In the genomic region with DNA sequence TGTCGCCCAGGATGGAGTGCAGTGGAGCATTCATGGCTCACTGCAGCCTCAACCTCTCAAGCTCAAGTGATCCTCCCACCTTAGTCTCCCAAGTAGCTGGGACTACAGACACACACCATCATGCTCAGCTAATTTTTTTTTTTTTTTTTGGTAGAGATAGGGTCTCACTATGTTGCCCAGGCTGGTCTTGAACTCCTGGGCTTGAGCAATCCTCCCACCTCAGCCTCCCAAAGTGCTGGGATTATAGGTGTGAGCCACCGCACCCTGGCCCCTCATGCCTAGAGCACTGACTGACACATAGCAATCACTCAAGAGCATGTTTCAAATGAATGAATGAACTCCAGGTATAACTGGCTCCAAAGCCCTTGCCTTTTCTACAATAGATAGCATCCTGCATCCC, we compare ENCODE assay signal across 8 cellular contexts. TPM values are rescaled to one million over a fixed set of nuclear protein-coding genes. Genes with fewer than 3 reads are reported as not detected.
DNase-seq lines count a peak whose midpoint lies in the region; ATAC-seq, FAIRE-seq and TF ChIP-seq lines count a peak whose summit lies in the region.
"Not testable (repeated sequence)": the region's sequence is repeated elsewhere in the genome, so short reads cannot be mapped to it uniquely, and the experiment has no call there.

No MANE protein-coding gene starts in this region.

- ATAC-seq in K562; gastroesophageal sphincter; naive B cell (ENCODE audit: low read depth in 2 of 2): not testable (repeated sequence)

- in situ Hi-C loops in K562 (cut with MboI) (loop anchor here (10.0 kb wide), 1 partner anchor 156 kb away; no protein-coding TSS in a partner anchor), transverse colon (cut with MboI; ENCODE audit: low pct_ligation_motif_present in 1 of 4, low pct_unique_long_range_greater_than_20kb in 1 of 4, low sequenced_read_pairs in 3 of 4) (loop anchor here in 2 of 4 donors (10.0 kb wide), 1 partner anchor 126 kb away; no protein-coding TSS in a partner anchor)

- not testable (repeated sequence) for H3K9ac ChIP-seq in K562 (ENCODE audit: insufficient read depth in 1 of 2, low read depth in 2 of 2, low read length in 2 of 2)

- WGBS in K562 (ENCODE audit: insufficient coverage, low coverage, missing lambda C conversion rate) = 89% methylated on average over 2 of the region's 2 CpGs
- WGBS in gastroesophageal sphincter (ENCODE audit: low coverage in 1 of 2), 2 donors = 86 to 100% methylated on average over 2 of the region's 2 CpGs
- 93 to 95% methylated on average over 2 of the region's 2 CpGs for WGBS in sigmoid colon, 2 donors
- 79 to 85% methylated on average over 1 to 2 of the region's 2 CpGs for WGBS in transverse colon (ENCODE audit: low coverage in 1 of 2), 2 donors

- not testable (repeated sequence) for H3K4me3 Mint-ChIP-seq in CD14-positive monocyte; activated CD4-positive, alpha-beta T cell treated with anti-CD3 and anti-CD28 coated beads, Interleukin-2, amount 10 ng/mL, durations not matched to agents 7 days and 5 days
- H3K4me3 Mint-ChIP-seq in IgD-negative memory B cell (peak overlapping the region in 2 of 4 donors; percentile 75 to 94), naive B cell (peak overlapping the region in 5 of 8 donors; percentile 15 to 86 (median 55))

- H3K27ac ChIP-seq in K562 (ENCODE audit: extremely low read depth, low read depth, low read length) = not testable (repeated sequence)
- H3K27ac ChIP-seq in gastroesophageal sphincter (peak overlapping the region in 3 of 4 donors; percentile 93 to 96 (median 94)), sigmoid colon (peak overlapping the region in 3 of 4 donors; percentile 92 to 100 (median 96)), transverse colon (peak overlapping the region; percentile 96 to 100 (median 97))

- BruUV-seq in K562 (replicated peaks; lab: Mats Ljungman, UMichigan) = not testable (repeated sequence)

- TF ChIP-seq RAD21 in K562 (CRISPR knock-in tag; conservative IDR thresholded peaks at IDR 0.05 in 1 of 2, IDR thresholded peaks at IDR 0.05 in 1 of 2) = not testable (repeated sequence)

- not testable (repeated sequence) for H3K4me2 ChIP-seq in K562 (ENCODE audit: insufficient read depth, low read length)

- H4K20me1 ChIP-seq in K562 (replicated peaks; ENCODE audit: control insufficient read depth, insufficient read depth, low read length) = not testable (repeated sequence)

- peaks cover 0 to 35% (median 10%) of the 10 kb centered on the region in 3 donors for H3K27me3 Mint-ChIP-seq in CD14-positive monocyte (ENCODE audit: low read depth in 3 of 3)
- H3K27me3 Mint-ChIP-seq in IgD-negative memory B cell, naive B cell: not testable (repeated sequence)
- H3K27me3 Mint-ChIP-seq in activated CD4-positive, alpha-beta T cell treated with anti-CD3 and anti-CD28 coated beads, Interleukin-2, amount 10 ng/mL, durations not matched to agents 7 days and 5 days = peaks cover 11% of the 10 kb centered on the region

- not testable (repeated sequence) for DNase-seq in CD14-positive monocyte (ENCODE audit: low spot score); activated CD4-positive, alpha-beta T cell treated with anti-CD3 and anti-CD28 coated beads, Interleukin-2, amount 10 ng/mL, durations not matched to agents 7 days and 5 days; K562 (ENCODE audit: extremely low read depth in 1 of 4, low spot score in 3 of 4); naive B cell; sigmoid colon; transverse colon

- CTCF ChIA-PET in activated CD4-positive, alpha-beta T cell treated with anti-CD3 and anti-CD28 coated beads, Interleukin-2, amount 10 ng/mL, durations not matched to agents 7 days and 5 days (lab: Charles Lee) = interaction anchor here (0.7 to 4.3 kb wide), 5 partner anchors 7 to 126 kb away, joined by 4 to 57 read pairs (median 14); a partner anchor contains a TSS
- CTCF ChIA-PET in K562 (lab: Yijun Ruan, JAX; ENCODE audit: low intra/inter-chr PET ratio) = not testable (repeated sequence)

- not testable (repeated sequence) for TF ChIP-seq EP300 in K562 (IDR thresholded peaks at IDR 0.05; ENCODE audit: low read length); gastroesophageal sphincter (IDR thresholded peaks at IDR 0.05); sigmoid colon (IDR thresholded peaks at IDR 0.05); transverse colon (IDR thresholded peaks at IDR 0.05; ENCODE audit: low read depth)

- H3K36me3 ChIP-seq in K562 (ENCODE audit: control insufficient read depth, insufficient read depth, low read length); gastroesophageal sphincter; sigmoid colon; transverse colon: not testable (repeated sequence)

- not testable (repeated sequence) for H3K79me2 ChIP-seq in K562 (ENCODE audit: control insufficient read depth, insufficient read depth, low read length)

- peaks cover 59 to 69% of the 10 kb centered on the region in 2 experiments for H3K4me1 ChIP-seq in K562 (replicated peaks in 1 of 2; ENCODE audit: control insufficient read depth in 2 of 2, insufficient read depth in 2 of 2, low read length in 2 of 2)
- peaks cover 12 to 82% (median 57%) of the 10 kb centered on the region in 3 donors for H3K4me1 ChIP-seq in gastroesophageal sphincter
- H3K4me1 ChIP-seq in sigmoid colon = peaks cover 0 to 72% (median 69%) of the 10 kb centered on the region in 4 donors
- peaks cover 62 to 85% (median 79%) of the 10 kb centered on the region in 4 donors for H3K4me1 ChIP-seq in transverse colon

- H3K27ac Mint-ChIP-seq in CD14-positive monocyte (peak overlapping the region; percentile 100), IgD-negative memory B cell (peak overlapping the region; percentile 97 to 100 (median 99)), naive B cell (peak overlapping the region; percentile 99 to 100 (median 99))
- peak overlapping the region; percentile 99 for H3K27ac Mint-ChIP-seq in activated CD4-positive, alpha-beta T cell treated with anti-CD3 and anti-CD28 coated beads, Interleukin-2, amount 10 ng/mL, durations not matched to agents 7 days and 5 days

- H3K9me3 ChIP-seq in K562 (replicated peaks; ENCODE audit: control insufficient read depth, insufficient read depth, low read depth, low read length); gastroesophageal sphincter; sigmoid colon; transverse colon: not testable (repeated sequence)

- FAIRE-seq in K562 (lab: Jason Lieb, UNC) = not testable (repeated sequence)

- not testable (repeated sequence) for TF ChIP-seq POLR2A in K562 (conservative IDR thresholded peaks at IDR 0.05); gastroesophageal sphincter (IDR thresholded peaks at IDR 0.05); sigmoid colon (IDR thresholded peaks at IDR 0.05); transverse colon (IDR thresholded peaks at IDR 0.05)

- not testable (repeated sequence) for H3K27me3 ChIP-seq in K562 (ENCODE audit: control insufficient read depth in 2 of 2, insufficient read depth in 2 of 2, low read length in 2 of 2); gastroesophageal sphincter; sigmoid colon; transverse colon

- H3K4me1 Mint-ChIP-seq in CD14-positive monocyte (peaks cover 68% of the 10 kb centered on the region), IgD-negative memory B cell (peaks cover 20 to 62% (median 61%) of the 10 kb centered on the region in 3 donors), naive B cell (peaks cover 59 to 76% (median 71%) of the 10 kb centered on the region in 3 donors)
- peaks cover 73% of the 10 kb centered on the region for H3K4me1 Mint-ChIP-seq in activated CD4-positive, alpha-beta T cell treated with anti-CD3 and anti-CD28 coated beads, Interleukin-2, amount 10 ng/mL, durations not matched to agents 7 days and 5 days

- TF ChIP-seq CTCF in CD14-positive monocyte (IDR thresholded peaks at IDR 0.05); K562 (IDR thresholded peaks at IDR 0.05 in 2 of 3, conservative IDR thresholded peaks at IDR 0.05 in 1 of 3; ENCODE audit: insufficient read depth in 2 of 3, low read depth in 1 of 3, low read length in 3 of 3); gastroesophageal sphincter (IDR thresholded peaks at IDR 0.05); sigmoid colon (IDR thresholded peaks at IDR 0.05); transverse colon (IDR thresholded peaks at IDR 0.05): not testable (repeated sequence)

- not testable (repeated sequence) for H3K9me3 Mint-ChIP-seq in CD14-positive monocyte; IgD-negative memory B cell; activated CD4-positive, alpha-beta T cell treated with anti-CD3 and anti-CD28 coated beads, Interleukin-2, amount 10 ng/mL, durations not matched to agents 7 days and 5 days; naive B cell

- not testable (repeated sequence) for H3K36me3 Mint-ChIP-seq in CD14-positive monocyte; IgD-negative memory B cell; activated CD4-positive, alpha-beta T cell treated with anti-CD3 and anti-CD28 coated beads, Interleukin-2, amount 10 ng/mL, durations not matched to agents 7 days and 5 days (ENCODE audit: low read depth); naive B cell

- intact Hi-C loops in CD14-positive monocyte (cut with micrococcal nuclease) (loop anchor here in 1 of 2 donors (5.0 kb wide), 1 partner anchor 583 kb away; a partner anchor contains a TSS), sigmoid colon (cut with DNase I) (loop anchor here (5.0 kb wide), 1 partner anchor 52 kb away; a partner anchor contains a TSS)
- intact Hi-C loops in K562 (cut with micrococcal nuclease); transverse colon (cut with DNase I; ENCODE audit: low total_unique reads): not testable (repeated sequence)

- POLR2A ChIA-PET in activated CD4-positive, alpha-beta T cell treated with anti-CD3 and anti-CD28 coated beads, Interleukin-2, amount 10 ng/mL, durations not matched to agents 7 days and 5 days (lab: Charles Lee) = not testable (repeated sequence)
- POLR2A ChIA-PET in K562 (lab: Yijun Ruan, JAX) = interaction anchor here (0.5 to 3.4 kb wide), 3 partner anchors 10 to 1474 kb away, joined by 3 to 11 read pairs (median 3); a partner anchor contains a TSS

- H2AFZ ChIP-seq in K562 (ENCODE audit: low read depth, low read length) = not testable (repeated sequence)

- H3K4me3 ChIP-seq in K562, gastroesophageal sphincter, sigmoid colon, transverse colon: not testable (repeated sequence)

- H3K9me1 ChIP-seq in K562 (ENCODE audit: control insufficient read depth, insufficient read depth, low read length) = not testable (repeated sequence)

RNA-seq across cellular contexts. Expression of a gene that starts 3.9 kb away (rescaled TPM):
- polyA plus RNA-seq in CD14-positive monocyte = 100 to 1,000 TPM in 1 of 2 donors, 10 to 100 TPM in 1; 80.0 to 103 TPM
- polyA plus RNA-seq in IgD-negative memory B cell = 107 TPM
- 100 to 1,000 TPM; 206 to 237 TPM for total RNA-seq in activated CD4-positive, alpha-beta T cell treated with anti-CD3 and anti-CD28 coated beads, Interleukin-2, amount 10 ng/mL, durations not matched to agents 7 days and 5 days
- 39.7 and 135 TPM in 2 replicates for total RNA-seq in K562 (2011; cell fraction: chromatin; rRNA removed; ENCODE audit: low replicate concordance)
- 22.0 and 31.1 TPM in 2 replicates for total RNA-seq in K562 (2011; cell fraction: nucleolus; rRNA removed)
- 33.6 and 34.6 TPM in 2 replicates for total RNA-seq in K562 (2011; cell fraction: nucleoplasm; rRNA removed)
- total RNA-seq in K562 (2014; rRNA removed) = 66.4 and 75.0 TPM in 2 replicates
- total RNA-seq in K562 (2014; rRNA removed; fragmentation: Illumina TruSeq; extraction: Trizol) = 44.1 and 45.1 TPM in 2 replicates
- 71.3 and 71.7 TPM in 2 replicates for total RNA-seq in K562 (2015; rRNA removed; fragmentation: Illumina TruSeq; extraction: Trizol)
- 89.2 and 89.7 TPM in 2 replicates for total RNA-seq in K562 (2021)
- 17.6 and 33.5 TPM in 2 replicates for polyA plus RNA-seq in K562 (2011; rRNA removed)
- polyA plus RNA-seq in K562 (2011; cell fraction: cytosol; rRNA removed) = 5.7 and 18.0 TPM in 2 replicates
- polyA plus RNA-seq in K562 (2011; cell fraction: nucleus; rRNA removed) = 53.7 and 161 TPM in 2 replicates
- polyA plus RNA-seq in K562 (2012) = 43.6 and 58.2 TPM in 2 replicates
- polyA plus RNA-seq in K562 (2014; fragmentation: Illumina TruSeq; extraction: Trizol) = 35.3 and 45.0 TPM in 2 replicates
- 1 to 10 TPM; 1.5 to 2.5 TPM for polyA plus RNA-seq in K562 (2014; fragmentation: Nextera tagmentation; extraction: Ambion mirVana)
- 26.0 and 30.1 TPM in 2 replicates for polyA plus RNA-seq in K562 (2014; rRNA removed)
- 82.9 and 138 TPM in 2 replicates for polyA minus RNA-seq in K562 (2011; rRNA and poly(A)+ RNA removed)
- 55.4 and 84.5 TPM in 2 replicates for polyA minus RNA-seq in K562 (2011; cell fraction: cytosol; rRNA and poly(A)+ RNA removed)
- polyA minus RNA-seq in K562 (2011; cell fraction: nucleus; rRNA and poly(A)+ RNA removed) = 20.5 and 109 TPM in 2 replicates
- 1,000 to 10,000 TPM; 1,348 to 2,181 (median 1,745) TPM for total RNA-seq in gastroesophageal sphincter
- 10 to 100 TPM in 5 of 6 donors, 1 to 10 TPM in 1; 2.0 to 45.3 (median 15.9) TPM for polyA plus RNA-seq in naive B cell (ENCODE audit: low read depth in 6 of 6)
- 1,000 to 10,000 TPM in 2 of 4 donors, 100 to 1,000 TPM in 2; 751 to 1,294 (median 1,065) TPM for total RNA-seq in sigmoid colon
- 100 to 1,000 TPM in 1 of 3 donors, 10 to 100 TPM in 2; 82.3 to 141 (median 85.5) TPM for polyA plus RNA-seq in sigmoid colon
- 1,000 to 10,000 TPM in 1 of 4 donors, 100 to 1,000 TPM in 3; 561 to 1,032 (median 742) TPM for total RNA-seq in transverse colon

RNA-seq across cellular contexts. Expression of a gene that starts 23.2 kb away (rescaled TPM):
- polyA plus RNA-seq in CD14-positive monocyte (100 to 1,000 TPM; 490 to 491 TPM), IgD-negative memory B cell (1,657 TPM), K562 (2011; rRNA removed) (2,098 and 2,266 TPM in 2 replicates), K562 (2014; fragmentation: Illumina TruSeq; extraction: Trizol) (1,982 and 2,349 TPM in 2 replicates), K562 (2014; fragmentation: Nextera tagmentation; extraction: Ambion mirVana) (1,000 to 10,000 TPM in 1 of 2 experiments, 100 to 1,000 TPM in 1; 985 to 1,460 TPM), K562 (2014; rRNA removed) (1,633 and 1,674 TPM in 2 replicates), naive B cell (ENCODE audit: low read depth in 6 of 6) (1,000 to 10,000 TPM; 1,313 to 1,862 (median 1,450) TPM), sigmoid colon (1,000 to 10,000 TPM; 1,418 to 2,108 (median 1,957) TPM)
- 1,000 to 10,000 TPM; 1,239 to 1,470 TPM for total RNA-seq in activated CD4-positive, alpha-beta T cell treated with anti-CD3 and anti-CD28 coated beads, Interleukin-2, amount 10 ng/mL, durations not matched to agents 7 days and 5 days
- 157 and 277 TPM in 2 replicates for total RNA-seq in K562 (2011; cell fraction: chromatin; rRNA removed; ENCODE audit: low replicate concordance)
- total RNA-seq in K562 (2011; cell fraction: nucleolus; rRNA removed) = 471 and 476 TPM in 2 replicates
- total RNA-seq in K562 (2011; cell fraction: nucleoplasm; rRNA removed) = 624 and 1,167 TPM in 2 replicates
- total RNA-seq in K562 (2014; rRNA removed) (2,058 and 2,269 TPM in 2 replicates), K562 (2014; rRNA removed; fragmentation: Illumina TruSeq; extraction: Trizol) (1,872 and 2,117 TPM in 2 replicates), K562 (2015; rRNA removed; fragmentation: Illumina TruSeq; extraction: Trizol) (2,017 and 2,035 TPM in 2 replicates), K562 (2021) (1,822 and 1,912 TPM in 2 replicates), gastroesophageal sphincter (1,000 to 10,000 TPM; 1,070 to 1,712 (median 1,374) TPM), sigmoid colon (1,000 to 10,000 TPM; 1,344 to 1,788 (median 1,576) TPM), transverse colon (1,000 to 10,000 TPM in 3 of 4 donors, 100 to 1,000 TPM in 1; 337 to 1,276 (median 1,207) TPM)
- polyA plus RNA-seq in K562 (2011; cell fraction: cytosol; rRNA removed) = 2,402 and 2,852 TPM in 2 replicates
- 1,113 and 1,374 TPM in 2 replicates for polyA plus RNA-seq in K562 (2011; cell fraction: nucleus; rRNA removed)
- 1,964 and 2,831 TPM in 2 replicates for polyA plus RNA-seq in K562 (2012)
- polyA minus RNA-seq in K562 (2011; rRNA and poly(A)+ RNA removed) = 1,497 and 1,545 TPM in 2 replicates
- 1,399 and 1,500 TPM in 2 replicates for polyA minus RNA-seq in K562 (2011; cell fraction: cytosol; rRNA and poly(A)+ RNA removed)
- polyA minus RNA-seq in K562 (2011; cell fraction: nucleus; rRNA and poly(A)+ RNA removed) = 145 and 316 TPM in 2 replicates

RNA-seq across cellular contexts. Expression of a gene that starts 40.8 kb away (rescaled TPM):
- polyA plus RNA-seq in CD14-positive monocyte = 1 to 10 TPM; 1.8 to 2.1 TPM
- 19.2 TPM for polyA plus RNA-seq in IgD-negative memory B cell
- 10 to 100 TPM; 24.1 to 26.0 TPM for total RNA-seq in activated CD4-positive, alpha-beta T cell treated with anti-CD3 and anti-CD28 coated beads, Interleukin-2, amount 10 ng/mL, durations not matched to agents 7 days and 5 days
- 47.7 and 72.1 TPM in 2 replicates for total RNA-seq in K562 (2011; cell fraction: chromatin; rRNA removed; ENCODE audit: low replicate concordance)
- total RNA-seq in K562 (2011; cell fraction: nucleolus; rRNA removed) = 38.0 and 41.8 TPM in 2 replicates
- 30.8 and 37.0 TPM in 2 replicates for total RNA-seq in K562 (2011; cell fraction: nucleoplasm; rRNA removed)
- 18.5 and 20.9 TPM in 2 replicates for total RNA-seq in K562 (2014; rRNA removed)
- 7.2 and 9.6 TPM in 2 replicates for total RNA-seq in K562 (2014; rRNA removed; fragmentation: Illumina TruSeq; extraction: Trizol)
- 11.5 and 12.4 TPM in 2 replicates for total RNA-seq in K562 (2015; rRNA removed; fragmentation: Illumina TruSeq; extraction: Trizol)
- 38.9 and 44.3 TPM in 2 replicates for total RNA-seq in K562 (2021)
- 15.7 and 31.2 TPM in 2 replicates for polyA plus RNA-seq in K562 (2011; rRNA removed)
- 12.9 and 21.9 TPM in 2 replicates for polyA plus RNA-seq in K562 (2011; cell fraction: cytosol; rRNA removed)
- polyA plus RNA-seq in K562 (2011; cell fraction: nucleus; rRNA removed) = 57.1 and 64.8 TPM in 2 replicates
- 25.7 and 28.0 TPM in 2 replicates for polyA plus RNA-seq in K562 (2012)
- polyA plus RNA-seq in K562 (2014; fragmentation: Illumina TruSeq; extraction: Trizol) = 22.8 and 26.7 TPM in 2 replicates
- polyA plus RNA-seq in K562 (2014; fragmentation: Nextera tagmentation; extraction: Ambion mirVana) = 1 to 10 TPM in 1 of 2 experiments, under 1 TPM in 1; 0.66 to 1.5 TPM
- polyA plus RNA-seq in K562 (2014; rRNA removed) = 24.3 and 28.2 TPM in 2 replicates
- polyA minus RNA-seq in K562 (2011; rRNA and poly(A)+ RNA removed) = 12.0 and 15.6 TPM in 2 replicates
- polyA minus RNA-seq in K562 (2011; cell fraction: cytosol; rRNA and poly(A)+ RNA removed) = 8.6 and 12.8 TPM in 2 replicates
- 10.0 and 15.2 TPM in 2 replicates for polyA minus RNA-seq in K562 (2011; cell fraction: nucleus; rRNA and poly(A)+ RNA removed)
- 1 to 10 TPM; 3.8 to 9.6 (median 7.6) TPM for total RNA-seq in gastroesophageal sphincter
- polyA plus RNA-seq in naive B cell (ENCODE audit: low read depth in 6 of 6) = 10 to 100 TPM; 12.7 to 20.8 (median 16.2) TPM
- total RNA-seq in sigmoid colon = 1 to 10 TPM; 5.4 to 7.1 (median 6.2) TPM
- polyA plus RNA-seq in sigmoid colon = 10 to 100 TPM in 1 of 3 donors, 1 to 10 TPM in 2; 5.3 to 16.8 (median 6.0) TPM
- total RNA-seq in transverse colon = 10 to 100 TPM in 2 of 4 donors, 1 to 10 TPM in 2; 6.0 to 12.4 (median 9.8) TPM

RNA-seq across cellular contexts. Expression of a gene that starts 51.2 kb away (rescaled TPM):
- polyA plus RNA-seq in CD14-positive monocyte (10 to 100 TPM; 14.0 to 17.6 TPM), IgD-negative memory B cell (32.9 TPM), K562 (2011; rRNA removed) (36.0 and 48.6 TPM in 2 replicates), K562 (2014; fragmentation: Illumina TruSeq; extraction: Trizol) (190 and 220 TPM in 2 replicates), K562 (2014; fragmentation: Nextera tagmentation; extraction: Ambion mirVana) (1 to 10 TPM; 6.2 to 9.9 TPM), K562 (2014; rRNA removed) (121 and 125 TPM in 2 replicates), naive B cell (ENCODE audit: low read depth in 6 of 6) (10 to 100 TPM in 5 of 6 donors, 1 to 10 TPM in 1; 3.4 to 27.5 (median 17.8) TPM), sigmoid colon (10 to 100 TPM; 28.8 to 86.3 (median 36.1) TPM)
- total RNA-seq in activated CD4-positive, alpha-beta T cell treated with anti-CD3 and anti-CD28 coated beads, Interleukin-2, amount 10 ng/mL, durations not matched to agents 7 days and 5 days = 100 to 1,000 TPM; 270 to 299 TPM
- 245 and 284 TPM in 2 replicates for total RNA-seq in K562 (2011; cell fraction: chromatin; rRNA removed; ENCODE audit: low replicate concordance)
- total RNA-seq in K562 (2011; cell fraction: nucleolus; rRNA removed) = 124 TPM in 2 replicates
- total RNA-seq in K562 (2011; cell fraction: nucleoplasm; rRNA removed) = 132 and 142 TPM in 2 replicates
- total RNA-seq in K562 (2014; rRNA removed) (185 and 203 TPM in 2 replicates), K562 (2014; rRNA removed; fragmentation: Illumina TruSeq; extraction: Trizol) (161 and 172 TPM in 2 replicates), K562 (2015; rRNA removed; fragmentation: Illumina TruSeq; extraction: Trizol) (195 and 217 TPM in 2 replicates), K562 (2021) (176 and 203 TPM in 2 replicates), gastroesophageal sphincter (10 to 100 TPM; 67.9 to 88.7 (median 85.6) TPM), sigmoid colon (10 to 100 TPM; 50.1 to 62.2 (median 58.1) TPM), transverse colon (10 to 100 TPM; 42.0 to 80.1 (median 62.1) TPM)
- polyA plus RNA-seq in K562 (2011; cell fraction: cytosol; rRNA removed) = 40.7 and 41.9 TPM in 2 replicates
- polyA plus RNA-seq in K562 (2011; cell fraction: nucleus; rRNA removed) = 130 and 158 TPM in 2 replicates
- polyA plus RNA-seq in K562 (2012) = 115 and 136 TPM in 2 replicates
- polyA minus RNA-seq in K562 (2011; rRNA and poly(A)+ RNA removed) = 61.0 and 97.7 TPM in 2 replicates
- 55.1 and 63.3 TPM in 2 replicates for polyA minus RNA-seq in K562 (2011; cell fraction: cytosol; rRNA and poly(A)+ RNA removed)
- 55.5 and 81.5 TPM in 2 replicates for polyA minus RNA-seq in K562 (2011; cell fraction: nucleus; rRNA and poly(A)+ RNA removed)
